Comparison of ENCODE assay signal across 2 cellular contexts in the genomic region with DNA sequence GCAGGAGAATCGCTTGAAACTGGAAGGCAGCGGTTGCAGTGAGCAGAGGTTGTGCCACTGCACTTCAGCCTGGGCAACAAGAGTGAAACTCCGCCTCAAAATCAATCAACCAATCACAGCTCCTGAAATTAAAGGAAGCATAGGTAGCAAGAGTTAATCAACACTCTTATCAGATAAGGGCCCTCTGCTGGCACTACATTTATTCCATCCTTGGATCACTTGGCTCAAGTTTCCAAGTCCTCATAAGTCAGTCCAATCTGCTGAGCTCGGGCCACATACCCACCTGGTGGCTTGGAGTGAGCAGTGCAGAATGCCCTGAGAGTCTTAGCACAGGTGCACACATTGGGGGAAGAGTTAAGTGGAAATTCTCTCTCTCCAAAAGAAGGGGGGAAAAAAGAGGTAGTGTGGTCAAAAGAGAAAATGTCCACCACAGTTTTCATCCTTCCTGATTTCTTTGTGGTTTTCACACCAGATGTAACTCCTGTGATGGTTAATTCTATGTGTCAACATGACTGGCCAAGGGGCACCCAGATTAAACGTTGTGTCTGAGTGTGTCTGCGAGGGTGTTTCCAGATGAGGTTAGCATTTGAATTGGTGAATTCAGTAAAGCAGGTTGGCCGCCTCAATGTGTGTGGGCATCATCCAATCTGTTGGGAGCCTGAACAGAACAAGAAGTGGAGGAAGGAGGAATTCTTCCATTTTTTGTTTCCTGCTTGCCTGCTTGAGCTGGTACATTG.
A peak's percentile ranks its signal among the peaks of the same experiment; 100 is the strongest.
TF ChIP-seq lines count a peak whose summit lies in the region.

No MANE protein-coding gene starts in this region.

TF ChIP-seq in HepG2, 621 proteins besides CTCF, POLR2A, EP300 and RAD21 (continued from another document):
- TF ChIP-seq STAG1 (CRISPR knock-in tag; IDR thresholded peaks at IDR 0.05) (peak; percentile 44), REXO4 (CRISPR knock-in tag; IDR thresholded peaks at IDR 0.05; ENCODE audit: borderline replicate concordance) (no peak)
- TF ChIP-seq, protein P1, sequence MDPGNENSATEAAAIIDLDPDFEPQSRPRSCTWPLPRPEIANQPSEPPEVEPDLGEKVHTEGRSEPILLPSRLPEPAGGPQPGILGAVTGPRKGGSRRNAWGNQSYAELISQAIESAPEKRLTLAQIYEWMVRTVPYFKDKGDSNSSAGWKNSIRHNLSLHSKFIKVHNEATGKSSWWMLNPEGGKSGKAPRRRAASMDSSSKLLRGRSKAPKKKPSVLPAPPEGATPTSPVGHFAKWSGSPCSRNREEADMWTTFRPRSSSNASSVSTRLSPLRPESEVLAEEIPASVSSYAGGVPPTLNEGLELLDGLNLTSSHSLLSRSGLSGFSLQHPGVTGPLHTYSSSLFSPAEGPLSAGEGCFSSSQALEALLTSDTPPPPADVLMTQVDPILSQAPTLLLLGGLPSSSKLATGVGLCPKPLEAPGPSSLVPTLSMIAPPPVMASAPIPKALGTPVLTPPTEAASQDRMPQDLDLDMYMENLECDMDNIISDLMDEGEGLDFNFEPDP (CRISPR knock-in tag; conservative IDR thresholded peaks at IDR 0.05), result 0 out of 2 replicates have a peak, but pooled peaks have one; percentile 48

TF ChIP-seq in SK-N-SH treated with all-trans-retinoic acid at 6 μM for 48 hours, 23 proteins besides CTCF, POLR2A, EP300 and RAD21 (continued from another document):
- TF ChIP-seq, protein P2, sequence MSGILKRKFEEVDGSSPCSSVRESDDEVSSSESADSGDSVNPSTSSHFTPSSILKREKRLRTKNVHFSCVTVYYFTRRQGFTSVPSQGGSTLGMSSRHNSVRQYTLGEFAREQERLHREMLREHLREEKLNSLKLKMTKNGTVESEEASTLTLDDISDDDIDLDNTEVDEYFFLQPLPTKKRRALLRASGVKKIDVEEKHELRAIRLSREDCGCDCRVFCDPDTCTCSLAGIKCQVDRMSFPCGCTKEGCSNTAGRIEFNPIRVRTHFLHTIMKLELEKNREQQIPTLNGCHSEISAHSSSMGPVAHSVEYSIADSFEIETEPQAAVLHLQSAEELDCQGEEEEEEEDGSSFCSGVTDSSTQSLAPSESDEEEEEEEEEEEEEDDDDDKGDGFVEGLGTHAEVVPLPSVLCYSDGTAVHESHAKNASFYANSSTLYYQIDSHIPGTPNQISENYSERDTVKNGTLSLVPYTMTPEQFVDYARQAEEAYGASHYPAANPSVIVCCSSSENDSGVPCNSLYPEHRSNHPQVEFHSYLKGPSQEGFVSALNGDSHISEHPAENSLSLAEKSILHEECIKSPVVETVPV (CRISPR knock-in tag; IDR thresholded peaks at IDR 0.05), result no peak
- TF ChIP-seq ARNTL (CRISPR knock-in tag; IDR thresholded peaks at IDR 0.05; ENCODE audit: borderline replicate concordance, low read depth) (no peak), TOX (CRISPR knock-in tag; IDR thresholded peaks at IDR 0.05; ENCODE audit: borderline replicate concordance) (no peak), GLIS3 (CRISPR knock-in tag; IDR thresholded peaks at IDR 0.05) (no peak), PPARA (CRISPR knock-in tag; IDR thresholded peaks at IDR 0.05; ENCODE audit: borderline replicate concordance) (no peak), ESRRG (CRISPR knock-in tag; IDR thresholded peaks at IDR 0.05) (no peak), TCF4 (CRISPR knock-in tag; IDR thresholded peaks at IDR 0.05; ENCODE audit: borderline replicate concordance) (no peak), OSR1 (CRISPR knock-in tag; IDR thresholded peaks at IDR 0.05) (no peak), BACH2 (CRISPR knock-in tag; IDR thresholded peaks at IDR 0.05; ENCODE audit: borderline replicate concordance) (no peak), ZNF70 (CRISPR knock-in tag; IDR thresholded peaks at IDR 0.05) (no peak), ZFP30 (CRISPR knock-in tag; IDR thresholded peaks at IDR 0.05) (no peak)
- TF ChIP-seq, protein P3, sequence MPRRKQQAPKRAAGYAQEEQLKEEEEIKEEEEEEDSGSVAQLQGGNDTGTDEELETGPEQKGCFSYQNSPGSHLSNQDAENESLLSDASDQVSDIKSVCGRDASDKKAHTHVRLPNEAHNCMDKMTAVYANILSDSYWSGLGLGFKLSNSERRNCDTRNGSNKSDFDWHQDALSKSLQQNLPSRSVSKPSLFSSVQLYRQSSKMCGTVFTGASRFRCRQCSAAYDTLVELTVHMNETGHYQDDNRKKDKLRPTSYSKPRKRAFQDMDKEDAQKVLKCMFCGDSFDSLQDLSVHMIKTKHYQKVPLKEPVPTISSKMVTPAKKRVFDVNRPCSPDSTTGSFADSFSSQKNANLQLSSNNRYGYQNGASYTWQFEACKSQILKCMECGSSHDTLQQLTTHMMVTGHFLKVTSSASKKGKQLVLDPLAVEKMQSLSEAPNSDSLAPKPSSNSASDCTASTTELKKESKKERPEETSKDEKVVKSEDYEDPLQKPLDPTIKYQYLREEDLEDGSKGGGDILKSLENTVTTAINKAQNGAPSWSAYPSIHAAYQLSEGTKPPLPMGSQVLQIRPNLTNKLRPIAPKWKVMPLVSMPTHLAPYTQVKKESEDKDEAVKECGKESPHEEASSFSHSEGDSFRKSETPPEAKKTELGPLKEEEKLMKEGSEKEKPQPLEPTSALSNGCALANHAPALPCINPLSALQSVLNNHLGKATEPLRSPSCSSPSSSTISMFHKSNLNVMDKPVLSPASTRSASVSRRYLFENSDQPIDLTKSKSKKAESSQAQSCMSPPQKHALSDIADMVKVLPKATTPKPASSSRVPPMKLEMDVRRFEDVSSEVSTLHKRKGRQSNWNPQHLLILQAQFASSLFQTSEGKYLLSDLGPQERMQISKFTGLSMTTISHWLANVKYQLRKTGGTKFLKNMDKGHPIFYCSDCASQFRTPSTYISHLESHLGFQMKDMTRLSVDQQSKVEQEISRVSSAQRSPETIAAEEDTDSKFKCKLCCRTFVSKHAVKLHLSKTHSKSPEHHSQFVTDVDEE (CRISPR knock-in tag; IDR thresholded peaks at IDR 0.05), result no peak
